Comparison of ENCODE assay signal across 18 cellular contexts in the genomic region with DNA sequence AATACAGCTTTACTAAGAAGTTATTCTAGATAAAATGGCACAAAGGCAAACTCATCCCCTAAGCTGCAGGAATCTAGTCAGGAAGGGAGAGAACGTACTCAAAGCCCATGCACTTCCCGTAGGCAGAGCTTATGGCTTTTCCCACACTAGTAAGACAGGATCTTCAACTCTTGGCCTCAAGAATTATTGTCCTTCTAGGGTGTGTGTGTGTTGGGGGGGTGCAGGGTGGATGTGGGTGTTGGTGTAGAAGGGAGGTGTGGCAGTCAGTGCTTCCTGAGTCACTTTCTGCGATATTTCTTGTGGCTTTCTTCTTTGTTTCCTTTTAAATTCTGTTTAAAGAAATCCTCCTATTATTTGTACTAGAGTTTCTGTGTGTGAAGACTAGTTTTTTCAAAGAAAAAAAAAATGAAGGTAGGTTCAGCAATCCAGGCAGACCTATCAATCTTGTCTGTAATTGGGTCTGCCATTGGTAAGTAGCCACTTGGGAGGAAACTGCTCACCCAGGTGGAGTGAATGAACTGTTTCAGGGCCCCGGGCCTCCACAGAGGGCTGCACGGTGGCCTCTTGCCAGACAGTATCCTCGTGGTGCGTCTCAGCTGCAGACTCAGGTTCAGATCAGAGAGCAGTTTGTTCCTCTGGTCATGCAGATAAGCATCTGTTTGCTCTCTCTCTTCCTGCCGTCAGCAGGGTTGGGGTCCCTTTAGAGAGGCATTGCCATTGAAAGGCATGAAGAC.
DNase-seq lines count a peak whose midpoint lies in the region; ATAC-seq, FAIRE-seq and TF ChIP-seq lines count a peak whose summit lies in the region.
"Had no signal": no experiment of that assay in that cellular context is flagged by ENCODE, and none has a peak within 500 bp of the region (broad histone marks: within the 10 kb centered on the region; RNA-seq: fewer than 3 reads in every experiment).

No MANE protein-coding gene starts in this region.

- peak overlapping the region; percentile 57 for H3K27ac Mint-ChIP-seq in mesothelial cell of epicardium
- H3K27ac Mint-ChIP-seq: activated CD4-positive, alpha-beta T cell treated with anti-CD3 and anti-CD28 coated beads, Interleukin-2, amount 10 ng/mL, durations not matched to agents 7 days and 5 days; progenitor cell of endocrine pancreas had no signal

- H3K4me1 ChIP-seq in right cardiac atrium (ENCODE audit: control insufficient read depth, insufficient read depth, low read length) (no peaks in the 10 kb centered on the region), right atrium auricular region (no peaks in the 10 kb centered on the region)

- TF ChIP-seq CTCF in right atrium auricular region (IDR thresholded peaks at IDR 0.05) (no peak), bronchial epithelial cell (IDR thresholded peaks at IDR 0.05; ENCODE audit: insufficient read depth, low read length, severe bottlenecking) (no peak), mesothelial cell of epicardium (IDR thresholded peaks at IDR 0.05; ENCODE audit: unreplicated experiment) (no peak)

- H3K36me3 Mint-ChIP-seq in mesothelial cell of epicardium, result no peaks in the 10 kb centered on the region

- DNase-seq in right cardiac atrium (peak in 1 of 3 donors; percentile 27), right atrium auricular region (ENCODE audit: low spot score) (no peak), bronchial epithelial cell (ENCODE audit: low read depth) (peak; percentile 80), mesothelial cell of epicardium (ENCODE audit: low spot score in 2 of 2, unreplicated experiment in 2 of 2) (no peak), A172 (ENCODE audit: low spot score) (no peak)
- DNase-seq: activated CD4-positive, alpha-beta T cell treated with anti-CD3 and anti-CD28 coated beads, Interleukin-2, amount 10 ng/mL, durations not matched to agents 7 days and 5 days; activated T-cell treated with anti-CD3 and anti-CD28 coated beads, Interleukin-2, amount 50 U/mL, for 4 hours; NCI-H1092; NCI-H774; stimulated activated CD4-positive, alpha-beta T cell treated with anti-CD3 and anti-CD28 coated beads, Interleukin-12 subunit alpha, Interleukin-12 subunit beta, amount 100 ng/mL, for 4 hours had no signal

- peak; percentile 79 to 98 for ATAC-seq in right cardiac atrium
- ATAC-seq in HG02870 (IDR thresholded peaks at IDR 0.05; ENCODE audit: unreplicated experiment), result no peak
- ATAC-seq in HG03280 (IDR thresholded peaks at IDR 0.05; ENCODE audit: unreplicated experiment), result no peak
- ATAC-seq in GM21390 (IDR thresholded peaks at IDR 0.05; ENCODE audit: unreplicated experiment), result no peak
- ATAC-seq: activated T-cell treated with anti-CD3 and anti-CD28 coated beads, Interleukin-2, amount 50 U/mL, for 4 hours had no signal

- no peak for FAIRE-seq in bronchial epithelial cell (lab: Jason Lieb, UNC)
- FAIRE-seq: endometrium, GM12892, H1 had no signal

- H3K36me3 ChIP-seq in right atrium auricular region (no peaks in the 10 kb centered on the region), bronchial epithelial cell (ENCODE audit: control insufficient read depth, insufficient read depth, low read length) (no peaks in the 10 kb centered on the region)

- no peaks in the 10 kb centered on the region for H3K9me3 ChIP-seq in right cardiac atrium (ENCODE audit: control insufficient read depth, low read length)
- H3K9me3 ChIP-seq in right atrium auricular region, result no peaks in the 10 kb centered on the region

- intact Hi-C loops in right cardiac atrium (cut with DNase I), result loop anchor here in 1 of 4 donors (10.0 kb wide), 1 partner anchor 128 kb away; a partner anchor contains a TSS

- H3K9me3 Mint-ChIP-seq in mesothelial cell of epicardium, result no peaks in the 10 kb centered on the region
- H3K9me3 Mint-ChIP-seq: activated CD4-positive, alpha-beta T cell treated with anti-CD3 and anti-CD28 coated beads, Interleukin-2, amount 10 ng/mL, durations not matched to agents 7 days and 5 days; activated T-cell treated with anti-CD3 and anti-CD28 coated beads, Interleukin-2, amount 50 U/mL, for 4 hours; central memory CD8-positive, alpha-beta T cell had no signal

- peaks cover 13% of the 10 kb centered on the region for H3K27me3 Mint-ChIP-seq in mesothelial cell of epicardium (ENCODE audit: low read depth)
- H3K27me3 Mint-ChIP-seq: activated CD4-positive, alpha-beta T cell treated with anti-CD3 and anti-CD28 coated beads, Interleukin-2, amount 10 ng/mL, durations not matched to agents 7 days and 5 days; central memory CD8-positive, alpha-beta T cell had no signal

- H3K27ac ChIP-seq in right cardiac atrium (ENCODE audit: low read length) (no peak overlapping the region), right atrium auricular region (no peak overlapping the region)

- no peak overlapping the region for H3K4me3 ChIP-seq in right cardiac atrium (ENCODE audit: low read length)
- no peak overlapping the region for H3K4me3 ChIP-seq in right atrium auricular region
- no peak overlapping the region for H3K4me3 ChIP-seq in bronchial epithelial cell (ENCODE audit: low read depth, low read length)

- no peak overlapping the region for H3K4me3 Mint-ChIP-seq in mesothelial cell of epicardium
- H3K4me3 Mint-ChIP-seq: activated CD4-positive, alpha-beta T cell treated with anti-CD3 and anti-CD28 coated beads, Interleukin-2, amount 10 ng/mL, durations not matched to agents 7 days and 5 days; activated T-cell treated with anti-CD3 and anti-CD28 coated beads, Interleukin-2, amount 50 U/mL, for 4 hours; central memory CD8-positive, alpha-beta T cell had no signal

- peaks cover 13% of the 10 kb centered on the region for H3K4me1 Mint-ChIP-seq in mesothelial cell of epicardium
- H3K4me1 Mint-ChIP-seq: central memory CD8-positive, alpha-beta T cell had no signal

- 60% methylated on average over 8 of the region's 8 CpGs for WGBS in right cardiac atrium

- H3K27me3 ChIP-seq in right cardiac atrium (ENCODE audit: control insufficient read depth, insufficient read depth) (no peaks in the 10 kb centered on the region), right atrium auricular region (no peaks in the 10 kb centered on the region), bronchial epithelial cell (ENCODE audit: control insufficient read depth, insufficient read depth, low read length) (no peaks in the 10 kb centered on the region)

Comparison
In these comparisons a context has a peak if more than half of its experiments do, and no peak if none do; other contexts are left out.
1. ATAC-seq: peak in right cardiac atrium (2 of 2); none in HG02870 (single experiment), HG03280 (single experiment) and GM21390 (single experiment).